Comparison of ENCODE assay signal across 10 cellular contexts in genomic region chr10:32189400-32190084, GRCh38.
DNase-seq lines count a peak whose midpoint lies in the region; ATAC-seq and TF ChIP-seq lines count a peak whose summit lies in the region.
"Had no signal": no experiment of that assay in that cellular context is flagged by ENCODE, and none has a peak within 500 bp of the region (broad histone marks: within the 10 kb centered on the region; RNA-seq: fewer than 3 reads in every experiment).

No MANE protein-coding gene starts in this region.

- TF ChIP-seq EP300 in SK-N-SH (IDR thresholded peaks at IDR 0.05; ENCODE audit: borderline replicate concordance in 1 of 2, low read depth in 1 of 2, low read length in 1 of 2) = no peak

- WGBS in SK-N-SH (ENCODE audit: low lambda C conversion rate) = 89% methylated on average over 5 of the region's 5 CpGs

- H3K36me3 ChIP-seq in cardiac muscle cell = no peaks in the 10 kb centered on the region
- H3K36me3 ChIP-seq in SK-N-SH (replicated peaks in 1 of 2; ENCODE audit: control insufficient read depth in 1 of 2, insufficient read depth in 2 of 2, low read length in 1 of 2) = no peaks in the 10 kb centered on the region
- H3K36me3 ChIP-seq in upper lobe of right lung = no peaks in the 10 kb centered on the region

- H3K4me3 Mint-ChIP-seq in activated T-cell treated with anti-CD3 and anti-CD28 coated beads, Interleukin-2, amount 50 U/mL, for 4 hours = no peak overlapping the region

- H3K9me2 ChIP-seq in SK-N-SH = no peaks in the 10 kb centered on the region

- peak overlapping the region; percentile 56; the same call in 1 of the 2 replicates for H2AFZ ChIP-seq in SK-N-SH (ENCODE audit: low read depth)

- no peaks in the 10 kb centered on the region for H3K79me2 ChIP-seq in SK-N-SH (ENCODE audit: insufficient read depth)

- peak in 1 of 2 donors; percentile 39 for DNase-seq in cardiac muscle cell (ENCODE audit: low read depth in 1 of 2, low spot score in 1 of 2)
- DNase-seq in Right ventricle myocardium inferior (ENCODE audit: missing footprints) = no peak
- DNase-seq in SK-N-SH = no peak
- peak; percentile 13 for DNase-seq in inferior parietal cortex (ENCODE audit: extremely low spot score)
- no peak for DNase-seq in upper lobe of right lung
- no peak for DNase-seq in activated T-cell treated with anti-CD3 and anti-CD28 coated beads, Interleukin-2, amount 50 U/mL, for 4 hours
- DNase-seq: COR-L47; effector CD8-positive, alpha-beta T cell had no signal

- no peaks in the 10 kb centered on the region for H3K36me3 Mint-ChIP-seq in activated T-cell treated with anti-CD3 and anti-CD28 coated beads, Interleukin-2, amount 50 U/mL, for 4 hours (ENCODE audit: insufficient read depth)

- H3K9me3 ChIP-seq in cardiac muscle cell (ENCODE audit: low read depth) (no peaks in the 10 kb centered on the region), SK-N-SH (no peaks in the 10 kb centered on the region), upper lobe of right lung (no peaks in the 10 kb centered on the region)

- CTCF ChIA-PET in SK-N-SH (lab: Yijun Ruan, JAX) = interaction anchor here (0.8 to 2.4 kb wide), 13 partner anchors 10 to 357 kb away, joined by 3 to 14 read pairs (median 6); no protein-coding TSS in a partner anchor

- no peaks in the 10 kb centered on the region for H3K4me1 ChIP-seq in cardiac muscle cell (ENCODE audit: low read depth)
- peaks cover 0 to 9% of the 10 kb centered on the region in 2 experiments; a peak in 1 of 4 replicates for H3K4me1 ChIP-seq in SK-N-SH (ENCODE audit: control insufficient read depth in 1 of 2, insufficient read depth in 2 of 2, low read depth in 1 of 2, low read length in 1 of 2)
- H3K4me1 ChIP-seq in upper lobe of right lung = peaks cover 3% of the 10 kb centered on the region

- H3K27me3 ChIP-seq in cardiac muscle cell (no peaks in the 10 kb centered on the region), SK-N-SH (ENCODE audit: insufficient read depth) (no peaks in the 10 kb centered on the region), upper lobe of right lung (no peaks in the 10 kb centered on the region)

- H3K4me2 ChIP-seq in SK-N-SH = no peak overlapping the region

- H4K20me1 ChIP-seq in SK-N-SH (ENCODE audit: insufficient read depth) = no peaks in the 10 kb centered on the region

- peaks cover 2% of the 10 kb centered on the region for H3K4me1 Mint-ChIP-seq in activated T-cell treated with anti-CD3 and anti-CD28 coated beads, Interleukin-2, amount 50 U/mL, for 4 hours (ENCODE audit: low read depth)

- ATAC-seq in Right ventricle myocardium inferior = no peak
- ATAC-seq in upper lobe of right lung = peak; percentile 68
- no peak for ATAC-seq in HG03175 (IDR thresholded peaks at IDR 0.05; ENCODE audit: unreplicated experiment)
- no peak for ATAC-seq in GM19023 (IDR thresholded peaks at IDR 0.05; ENCODE audit: unreplicated experiment)
- ATAC-seq in activated T-cell treated with anti-CD3 and anti-CD28 coated beads, Interleukin-2, amount 50 U/mL, for 4 hours = no peak

- H3F3A ChIP-seq in SK-N-SH (replicated peaks; ENCODE audit: insufficient read depth) = peaks cover 6% of the 10 kb centered on the region

- no peaks in the 10 kb centered on the region for H3K9me3 Mint-ChIP-seq in activated T-cell treated with anti-CD3 and anti-CD28 coated beads, Interleukin-2, amount 50 U/mL, for 4 hours

- POLR2A ChIA-PET in SK-N-SH (lab: Yijun Ruan, JAX) = interaction anchor here (0.7 kb wide), 1 partner anchor 160 kb away, joined by 3 read pairs; no protein-coding TSS in a partner anchor

- peak; percentile 22 for TF ChIP-seq CTCF in cardiac muscle cell (IDR thresholded peaks at IDR 0.05; ENCODE audit: low read depth, low read length)
- peak; percentile 50 for TF ChIP-seq CTCF in SK-N-SH (IDR thresholded peaks at IDR 0.05)
- peak; percentile 25 for TF ChIP-seq CTCF in upper lobe of right lung (IDR thresholded peaks at IDR 0.05)

- H3K27ac ChIP-seq in cardiac muscle cell (no peak overlapping the region), SK-N-SH (ENCODE audit: low read depth in 2 of 2, low read length in 1 of 2) (no peak overlapping the region), upper lobe of right lung (no peak overlapping the region)

- no peak for TF ChIP-seq RAD21 in SK-N-SH (IDR thresholded peaks at IDR 0.05; ENCODE audit: low read length)

- H3K9ac ChIP-seq in SK-N-SH = no peak overlapping the region

- intact Hi-C loops in Right ventricle myocardium inferior (cut with DNase I) = loop anchor here (5.0 kb wide), 2 partner anchors 132 to 178 kb away; partner anchors contain the start of gene KIF5B
- intact Hi-C loops in upper lobe of right lung (cut with DNase I) = no loop called here

- H3K27me3 Mint-ChIP-seq in activated T-cell treated with anti-CD3 and anti-CD28 coated beads, Interleukin-2, amount 50 U/mL, for 4 hours (ENCODE audit: low read depth) = no peaks in the 10 kb centered on the region

- H3K4me3 ChIP-seq in cardiac muscle cell (no peak overlapping the region), SK-N-SH (ENCODE audit: low read depth in 2 of 2, low read length in 1 of 2) (no peak overlapping the region), upper lobe of right lung (no peak overlapping the region)

TF ChIP-seq in SK-N-SH, 30 proteins besides CTCF, POLR2A, EP300 and RAD21:
- TF ChIP-seq TEAD4 (IDR thresholded peaks at IDR 0.05; ENCODE audit: borderline replicate concordance, insufficient read depth) = no peak
- TF ChIP-seq ZBTB33 (IDR thresholded peaks at IDR 0.05; ENCODE audit: borderline replicate concordance, low read depth) = no peak
- TF ChIP-seq JUND (IDR thresholded peaks at IDR 0.05) = no peak
- no peak for TF ChIP-seq RCOR1 (IDR thresholded peaks at IDR 0.05; ENCODE audit: low read length)
- no peak for TF ChIP-seq MXI1 (IDR thresholded peaks at IDR 0.05; ENCODE audit: low read depth, low read length)
- no peak for TF ChIP-seq ELF1 (IDR thresholded peaks at IDR 0.05)
- no peak for TF ChIP-seq SMC3 (IDR thresholded peaks at IDR 0.05; ENCODE audit: low read depth, low read length)
- TF ChIP-seq YY1 (IDR thresholded peaks at IDR 0.05; ENCODE audit: low read depth) = no peak
- no peak for TF ChIP-seq USF2 (IDR thresholded peaks at IDR 0.05; ENCODE audit: borderline replicate concordance, low read depth, low read length)
- no peak for TF ChIP-seq FOSL2 (IDR thresholded peaks at IDR 0.05; ENCODE audit: borderline replicate concordance, low read depth)
- TF ChIP-seq SIN3A (IDR thresholded peaks at IDR 0.05; ENCODE audit: borderline replicate concordance, low read depth, low read length) = no peak
- TF ChIP-seq USF1 (IDR thresholded peaks at IDR 0.05; ENCODE audit: borderline replicate concordance, low read depth) = no peak
- TF ChIP-seq MAX (IDR thresholded peaks at IDR 0.05; ENCODE audit: low read depth) = no peak
- TF ChIP-seq RXRA (IDR thresholded peaks at IDR 0.05; ENCODE audit: borderline replicate concordance, low read depth) = no peak
- TF ChIP-seq IRF3 (IDR thresholded peaks at IDR 0.05; ENCODE audit: low read depth, low read length) = no peak
